Comparison of ENCODE assay signal across 30 cellular contexts in the genomic region with DNA sequence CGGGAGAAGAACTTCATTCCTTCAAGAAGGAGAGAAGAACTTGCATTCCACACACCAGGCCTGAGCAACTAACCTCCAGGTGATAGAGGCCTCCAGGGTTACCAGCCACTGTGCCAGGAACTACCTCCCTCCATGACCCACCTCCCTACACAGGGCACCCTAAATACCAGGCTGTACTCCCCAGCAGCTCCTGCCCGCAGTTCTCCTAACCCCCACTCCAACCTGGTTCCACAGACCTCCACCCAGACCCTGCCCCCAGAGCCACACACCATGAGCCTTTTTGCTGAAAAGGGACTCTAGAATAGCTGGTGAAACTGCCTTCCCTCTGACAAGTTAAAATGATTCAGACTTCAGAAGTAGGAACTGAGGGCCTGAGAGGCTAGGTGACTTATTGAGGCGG. TPM values are rescaled to one million over a fixed set of nuclear protein-coding genes. Genes with fewer than 3 reads are reported as not detected.
DNase-seq lines count a peak whose midpoint lies in the region; ATAC-seq and TF ChIP-seq lines count a peak whose summit lies in the region.
"Had no signal": no experiment of that assay in that cellular context is flagged by ENCODE, and none has a peak within 500 bp of the region (broad histone marks: within the 10 kb centered on the region; RNA-seq: fewer than 3 reads in every experiment).

No MANE protein-coding gene starts in this region.

- H3K27ac ChIP-seq in RWPE2 (ENCODE audit: poor library complexity, severe bottlenecking): no peak overlapping the region
- H3K27ac ChIP-seq in endodermal cell (ENCODE audit: low read depth, low read length): peak overlapping the region; percentile 99
- H3K27ac ChIP-seq in lower lobe of right lung: no peak overlapping the region
- H3K27ac ChIP-seq: BLaER1, breast epithelium, colonic mucosa, sigmoid colon, tibial nerve had no signal

- H3K9me3 ChIP-seq in RWPE2 (ENCODE audit: severe bottlenecking): no peaks in the 10 kb centered on the region
- H3K9me3 ChIP-seq in endodermal cell (ENCODE audit: control insufficient read depth, low read length): no peaks in the 10 kb centered on the region
- no peaks in the 10 kb centered on the region for H3K9me3 ChIP-seq in lower lobe of right lung
- H3K9me3 ChIP-seq: BLaER1, breast epithelium, colonic mucosa, sigmoid colon, tibial nerve had no signal

- H3K4me1 ChIP-seq in RWPE2 (ENCODE audit: insufficient read depth, poor library complexity, severe bottlenecking): no peaks in the 10 kb centered on the region
- H3K4me1 ChIP-seq in endodermal cell (ENCODE audit: control insufficient read depth, insufficient read depth, low read length): peaks cover 25% of the 10 kb centered on the region
- no peaks in the 10 kb centered on the region for H3K4me1 ChIP-seq in lower lobe of right lung
- H3K4me1 ChIP-seq: breast epithelium, colonic mucosa, tibial nerve had no signal

- H3K27ac Mint-ChIP-seq in endodermal cell (peak overlapping the region; percentile 29), nephron (peak overlapping the region; percentile 8 to 51 (median 44))
- H3K27ac Mint-ChIP-seq in stimulated activated effector memory CD8-positive, alpha-beta T cell treated with anti-CD3 and anti-CD28 coated beads, Interleukin-12 subunit alpha, Interleukin-12 subunit beta, amount 100 ng/mL, for 72 hours: peak overlapping the region; percentile 63
- H3K27ac Mint-ChIP-seq: activated CD4-positive, alpha-beta T cell treated with anti-CD3 and anti-CD28 coated beads for 36 hours; activated CD8-positive, alpha-beta T cell treated with anti-CD3 and anti-CD28 coated beads, Interleukin-2, amount 10 ng/mL, durations not matched to agents 7 days and 5 days; activated naive CD4-positive, alpha-beta T cell treated with anti-CD3 and anti-CD28 coated beads, Interleukin-2, amount 10 ng/mL, durations not matched to agents 7 days and 5 days; activated T-helper 17 cell treated with anti-CD3 and anti-CD28 coated beads, Interleukin-2, amount 50 U/mL, for 72 hours; effector memory CD8-positive, alpha-beta T cell had no signal

- TF ChIP-seq CTCF in RWPE2 (IDR thresholded peaks at IDR 0.05; ENCODE audit: poor library complexity, severe bottlenecking) (no peak), endodermal cell (conservative IDR thresholded peaks at IDR 0.05) (no peak), nephron (IDR thresholded peaks at IDR 0.05; ENCODE audit: unreplicated experiment in 3 of 3) (no peak), lower lobe of right lung (IDR thresholded peaks at IDR 0.05) (no peak)

- no peak overlapping the region for H3K9ac ChIP-seq in endodermal cell (ENCODE audit: extremely low read depth, low read length, poor library complexity, severe bottlenecking)
- H3K9ac ChIP-seq: BLaER1 had no signal

- peaks cover 16% of the 10 kb centered on the region for H3K27me3 ChIP-seq in RWPE2 (ENCODE audit: insufficient read depth, poor library complexity, severe bottlenecking)
- no peaks in the 10 kb centered on the region for H3K27me3 ChIP-seq in endodermal cell (ENCODE audit: control insufficient read depth, insufficient read depth, low read length, poor library complexity, severe bottlenecking)
- H3K27me3 ChIP-seq in lower lobe of right lung (ENCODE audit: low read depth): peaks cover 17% of the 10 kb centered on the region

- H3K9me3 Mint-ChIP-seq in endodermal cell: no peaks in the 10 kb centered on the region
- H3K9me3 Mint-ChIP-seq in nephron: no peaks in the 10 kb centered on the region
- H3K9me3 Mint-ChIP-seq in stimulated activated effector memory CD8-positive, alpha-beta T cell treated with anti-CD3 and anti-CD28 coated beads, Interleukin-12 subunit alpha, Interleukin-12 subunit beta, amount 100 ng/mL, for 72 hours: no peaks in the 10 kb centered on the region
- H3K9me3 Mint-ChIP-seq: activated naive CD4-positive, alpha-beta T cell treated with anti-CD3 and anti-CD28 coated beads, Interleukin-2, amount 10 ng/mL, durations not matched to agents 7 days and 5 days; activated T-helper 17 cell treated with anti-CD3 and anti-CD28 coated beads, Interleukin-2, amount 50 U/mL, for 72 hours; effector memory CD8-positive, alpha-beta T cell had no signal

- no peak overlapping the region for H3K4me3 ChIP-seq in RWPE2 (ENCODE audit: severe bottlenecking)
- H3K4me3 ChIP-seq in endodermal cell (ENCODE audit: low read length): no peak overlapping the region
- H3K4me3 ChIP-seq in lower lobe of right lung: no peak overlapping the region
- H3K4me3 ChIP-seq: BLaER1, breast epithelium, colonic mucosa, lung, sigmoid colon, tibial nerve had no signal

- 83 to 91% methylated on average over 1 to 3 of the region's 3 CpGs for WGBS in endodermal cell (ENCODE audit: insufficient coverage in 1 of 2, insufficient read length in 1 of 2), 2 experiments

- DNase-seq in RWPE2 (ENCODE audit: low spot score): peak; percentile 63
- DNase-seq in endodermal cell: peak; percentile 49
- no peak for DNase-seq in stimulated activated effector memory CD8-positive, alpha-beta T cell treated with anti-CD3 and anti-CD28 coated beads, Interleukin-12 subunit alpha, Interleukin-12 subunit beta, amount 100 ng/mL, for 72 hours (ENCODE audit: low spot score in 2 of 2)
- DNase-seq in hippocampal formation (lab: John Stamatoyannopoulos, UW): no peak
- no peak for DNase-seq in lower lobe of right lung
- DNase-seq: activated CD4-positive, alpha-beta T cell treated with anti-CD3 and anti-CD28 coated beads for 36 hours; activated CD8-positive, alpha-beta T cell treated with anti-CD3 and anti-CD28 coated beads, Interleukin-2, amount 10 ng/mL, durations not matched to agents 7 days and 5 days; activated naive CD4-positive, alpha-beta T cell treated with anti-CD3 and anti-CD28 coated beads, Interleukin-2, amount 10 ng/mL, durations not matched to agents 7 days and 5 days; colonic mucosa; DMS153; effector memory CD8-positive, alpha-beta T cell; head of caudate nucleus; Karpas-422; NCI-H1417 treated with DMSO at 0.1 percent for 48 hours; NCI-H2081; NCI-H2227 treated with DMSO at 0.1 percent for 48 hours; SHP77; sigmoid colon; stimulated activated CD4-positive, alpha-beta T cell treated with anti-CD3 and anti-CD28 coated beads, Interleukin-4, amount 100 ng/mL, for 24 hours had no signal

- peaks cover 47% of the 10 kb centered on the region for H3K4me1 Mint-ChIP-seq in endodermal cell
- peaks cover 35% of the 10 kb centered on the region for H3K4me1 Mint-ChIP-seq in nephron
- H3K4me1 Mint-ChIP-seq in stimulated activated effector memory CD8-positive, alpha-beta T cell treated with anti-CD3 and anti-CD28 coated beads, Interleukin-12 subunit alpha, Interleukin-12 subunit beta, amount 100 ng/mL, for 72 hours: no peaks in the 10 kb centered on the region
- H3K4me1 Mint-ChIP-seq: activated CD4-positive, alpha-beta T cell treated with anti-CD3 and anti-CD28 coated beads for 36 hours; activated T-helper 17 cell treated with anti-CD3 and anti-CD28 coated beads, Interleukin-2, amount 50 U/mL, for 72 hours had no signal

- peaks cover 2% of the 10 kb centered on the region for H3K27me3 Mint-ChIP-seq in endodermal cell (ENCODE audit: insufficient read depth)
- H3K27me3 Mint-ChIP-seq in nephron (ENCODE audit: low read depth): peaks cover 18% of the 10 kb centered on the region

- intact Hi-C loops in lower lobe of right lung (cut with DNase I): no loop called here

- no peaks in the 10 kb centered on the region for H3K36me3 ChIP-seq in RWPE2 (ENCODE audit: low read depth)
- peaks cover 5% of the 10 kb centered on the region for H3K36me3 ChIP-seq in endodermal cell (ENCODE audit: control insufficient read depth, insufficient read depth, low read length)
- H3K36me3 ChIP-seq in lower lobe of right lung: no peaks in the 10 kb centered on the region
- H3K36me3 ChIP-seq: BLaER1, breast epithelium, colonic mucosa, sigmoid colon, tibial nerve had no signal

- no peak for ATAC-seq in RWPE2 (ENCODE audit: low read depth)
- no peak for ATAC-seq in stimulated activated effector memory CD8-positive, alpha-beta T cell treated with anti-CD3 and anti-CD28 coated beads, Interleukin-12 subunit alpha, Interleukin-12 subunit beta, amount 100 ng/mL, for 72 hours
- no peak for ATAC-seq in HG03280 (IDR thresholded peaks at IDR 0.05; ENCODE audit: unreplicated experiment)
- ATAC-seq in lower lobe of right lung: no peak
- no peak for ATAC-seq in HG03571 (IDR thresholded peaks at IDR 0.05; ENCODE audit: unreplicated experiment)
- ATAC-seq: activated CD4-positive, alpha-beta T cell treated with anti-CD3 and anti-CD28 coated beads for 36 hours; activated CD8-positive, alpha-beta T cell treated with anti-CD3 and anti-CD28 coated beads, Interleukin-2, amount 10 ng/mL, durations not matched to agents 7 days and 5 days; activated T-helper 17 cell treated with anti-CD3 and anti-CD28 coated beads, Interleukin-2, amount 50 U/mL, for 72 hours; effector memory CD8-positive, alpha-beta T cell; Panc1 had no signal

- peaks cover 6% of the 10 kb centered on the region for H3K36me3 Mint-ChIP-seq in endodermal cell (ENCODE audit: low read depth)
- peaks cover 36% of the 10 kb centered on the region for H3K36me3 Mint-ChIP-seq in nephron (ENCODE audit: low read depth)
- H3K36me3 Mint-ChIP-seq in stimulated activated effector memory CD8-positive, alpha-beta T cell treated with anti-CD3 and anti-CD28 coated beads, Interleukin-12 subunit alpha, Interleukin-12 subunit beta, amount 100 ng/mL, for 72 hours: no peaks in the 10 kb centered on the region
- H3K36me3 Mint-ChIP-seq: activated naive CD4-positive, alpha-beta T cell treated with anti-CD3 and anti-CD28 coated beads, Interleukin-2, amount 10 ng/mL, durations not matched to agents 7 days and 5 days had no signal

- H3K4me3 Mint-ChIP-seq in endodermal cell: no peak overlapping the region
- H3K4me3 Mint-ChIP-seq in nephron: no peak overlapping the region
- no peak overlapping the region for H3K4me3 Mint-ChIP-seq in stimulated activated effector memory CD8-positive, alpha-beta T cell treated with anti-CD3 and anti-CD28 coated beads, Interleukin-12 subunit alpha, Interleukin-12 subunit beta, amount 100 ng/mL, for 72 hours
- H3K4me3 Mint-ChIP-seq: activated CD4-positive, alpha-beta T cell treated with anti-CD3 and anti-CD28 coated beads for 36 hours; activated CD8-positive, alpha-beta T cell treated with anti-CD3 and anti-CD28 coated beads, Interleukin-2, amount 10 ng/mL, durations not matched to agents 7 days and 5 days; activated naive CD4-positive, alpha-beta T cell treated with anti-CD3 and anti-CD28 coated beads, Interleukin-2, amount 10 ng/mL, durations not matched to agents 7 days and 5 days; activated T-helper 17 cell treated with anti-CD3 and anti-CD28 coated beads, Interleukin-2, amount 50 U/mL, for 72 hours; effector memory CD8-positive, alpha-beta T cell had no signal

RNA-seq across cellular contexts. Expression of gene IGDCC3, which starts 8.2 kb away (rescaled TPM):
- total RNA-seq in endodermal cell (10 to 100 TPM in 1 of 2 donors, 1 to 10 TPM in 1; 7.9 to 13.5 TPM), lower lobe of right lung (not detected)
- 160 TPM for polyA plus RNA-seq in endodermal cell (2013, experiment 1 of 2)
- polyA plus RNA-seq in endodermal cell (2013, experiment 2 of 2): 139 TPM
- total RNA-seq: activated CD4-positive, alpha-beta T cell treated with anti-CD3 and anti-CD28 coated beads for 36 hours; activated CD8-positive, alpha-beta T cell treated with anti-CD3 and anti-CD28 coated beads, Interleukin-2, amount 10 ng/mL, durations not matched to agents 7 days and 5 days; activated T-helper 17 cell treated with anti-CD3 and anti-CD28 coated beads, Interleukin-2, amount 50 U/mL, for 72 hours; pulmonary artery endothelial cell; T-helper 2 cell treated with Interferon-gamma antibody and Interleukin-4, amounts not matched to agents 100 ng/mL and 5 ng/mL, for 36 hours; tibial nerve had no signal
- polyA plus RNA-seq: lung had no signal

RNA-seq across cellular contexts. Expression of gene IGDCC4, which starts 53.1 kb away (rescaled TPM):
- total RNA-seq in endodermal cell (10 to 100 TPM; 23.0 to 23.5 TPM), lower lobe of right lung (3.6 TPM)
- 27.9 TPM for polyA plus RNA-seq in endodermal cell (2013, experiment 1 of 2)
- polyA plus RNA-seq in endodermal cell (2013, experiment 2 of 2): 27.0 TPM
- total RNA-seq: T-helper 2 cell treated with Interferon-gamma antibody and Interleukin-4, amounts not matched to agents 100 ng/mL and 5 ng/mL, for 36 hours had no signal

Comparison
In these comparisons a context has a peak if more than half of its experiments do, and no peak if none do; other contexts are left out.
1. DNase-seq: peak in RWPE2 (single experiment) and endodermal cell (single experiment); none in stimulated activated effector memory CD8-positive, alpha-beta T cell treated with anti-CD3 and anti-CD28 coated beads, Interleukin-12 subunit alpha, Interleukin-12 subunit beta, amount 100 ng/mL, for 72 hours (0 of 2), hippocampal formation (0 of 2) and lower lobe of right lung (single experiment).
2. Peak in every context shown above with its lines, with median percentiles within 50 percentile points of each other: H3K27ac Mint-ChIP-seq.